1 cellular context compared by ENCODE assay signal in the genomic region with DNA sequence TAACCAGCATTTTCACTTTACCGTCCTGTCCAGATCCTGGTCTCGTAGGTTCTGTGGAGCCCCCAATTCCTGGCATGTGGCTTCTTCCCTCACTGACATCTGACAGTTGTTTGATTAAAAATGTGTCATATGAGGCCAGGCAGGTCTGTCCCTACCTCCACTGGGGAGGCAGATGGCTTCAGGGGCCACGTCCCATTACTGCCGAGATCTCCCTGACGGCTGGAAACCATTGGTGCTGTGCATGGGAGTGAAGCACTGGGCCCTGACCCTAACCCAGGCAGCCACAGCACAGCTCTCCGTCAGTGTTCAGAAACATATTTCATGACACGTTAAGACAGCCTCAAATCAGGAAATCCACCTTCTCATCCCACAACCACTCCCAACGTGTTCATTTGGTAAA.
TF ChIP-seq lines count a peak whose summit lies in the region.

No MANE protein-coding gene starts in this region.

TF ChIP-seq in H1, 55 proteins besides CTCF, POLR2A, EP300 and RAD21:
- TF ChIP-seq, protein P1, sequence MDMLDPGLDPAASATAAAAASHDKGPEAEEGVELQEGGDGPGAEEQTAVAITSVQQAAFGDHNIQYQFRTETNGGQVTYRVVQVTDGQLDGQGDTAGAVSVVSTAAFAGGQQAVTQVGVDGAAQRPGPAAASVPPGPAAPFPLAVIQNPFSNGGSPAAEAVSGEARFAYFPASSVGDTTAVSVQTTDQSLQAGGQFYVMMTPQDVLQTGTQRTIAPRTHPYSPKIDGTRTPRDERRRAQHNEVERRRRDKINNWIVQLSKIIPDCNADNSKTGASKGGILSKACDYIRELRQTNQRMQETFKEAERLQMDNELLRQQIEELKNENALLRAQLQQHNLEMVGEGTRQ (IDR thresholded peaks at IDR 0.05; ENCODE audit: low read length), result no peak
- no peak for TF ChIP-seq CBX5 (IDR thresholded peaks at IDR 0.05; ENCODE audit: low read depth, low read length)
- TF ChIP-seq SIN3A (conservative IDR thresholded peaks at IDR 0.05 in 1 of 2, IDR thresholded peaks at IDR 0.05 in 1 of 2; ENCODE audit: low read depth in 1 of 2, low read length in 2 of 2), result no peak
- TF ChIP-seq SIRT6 (IDR thresholded peaks at IDR 0.05; ENCODE audit: low read length), result no peak
- no peak for TF ChIP-seq SUZ12 (IDR thresholded peaks at IDR 0.05; ENCODE audit: low read length)
- no peak for TF ChIP-seq CBX8 (IDR thresholded peaks at IDR 0.05; ENCODE audit: borderline replicate concordance, low read depth, low read length)
- no peak for TF ChIP-seq KDM4A (IDR thresholded peaks at IDR 0.05; ENCODE audit: low read depth, low read length, severe bottlenecking)
- TF ChIP-seq POU5F1 (IDR thresholded peaks at IDR 0.05; ENCODE audit: low read depth, low read length), result no peak
- TF ChIP-seq CHD2 (IDR thresholded peaks at IDR 0.05; ENCODE audit: low read length), result no peak
- TF ChIP-seq CEBPB (IDR thresholded peaks at IDR 0.05; ENCODE audit: low read depth, low read length), result no peak
- TF ChIP-seq, protein P2, sequence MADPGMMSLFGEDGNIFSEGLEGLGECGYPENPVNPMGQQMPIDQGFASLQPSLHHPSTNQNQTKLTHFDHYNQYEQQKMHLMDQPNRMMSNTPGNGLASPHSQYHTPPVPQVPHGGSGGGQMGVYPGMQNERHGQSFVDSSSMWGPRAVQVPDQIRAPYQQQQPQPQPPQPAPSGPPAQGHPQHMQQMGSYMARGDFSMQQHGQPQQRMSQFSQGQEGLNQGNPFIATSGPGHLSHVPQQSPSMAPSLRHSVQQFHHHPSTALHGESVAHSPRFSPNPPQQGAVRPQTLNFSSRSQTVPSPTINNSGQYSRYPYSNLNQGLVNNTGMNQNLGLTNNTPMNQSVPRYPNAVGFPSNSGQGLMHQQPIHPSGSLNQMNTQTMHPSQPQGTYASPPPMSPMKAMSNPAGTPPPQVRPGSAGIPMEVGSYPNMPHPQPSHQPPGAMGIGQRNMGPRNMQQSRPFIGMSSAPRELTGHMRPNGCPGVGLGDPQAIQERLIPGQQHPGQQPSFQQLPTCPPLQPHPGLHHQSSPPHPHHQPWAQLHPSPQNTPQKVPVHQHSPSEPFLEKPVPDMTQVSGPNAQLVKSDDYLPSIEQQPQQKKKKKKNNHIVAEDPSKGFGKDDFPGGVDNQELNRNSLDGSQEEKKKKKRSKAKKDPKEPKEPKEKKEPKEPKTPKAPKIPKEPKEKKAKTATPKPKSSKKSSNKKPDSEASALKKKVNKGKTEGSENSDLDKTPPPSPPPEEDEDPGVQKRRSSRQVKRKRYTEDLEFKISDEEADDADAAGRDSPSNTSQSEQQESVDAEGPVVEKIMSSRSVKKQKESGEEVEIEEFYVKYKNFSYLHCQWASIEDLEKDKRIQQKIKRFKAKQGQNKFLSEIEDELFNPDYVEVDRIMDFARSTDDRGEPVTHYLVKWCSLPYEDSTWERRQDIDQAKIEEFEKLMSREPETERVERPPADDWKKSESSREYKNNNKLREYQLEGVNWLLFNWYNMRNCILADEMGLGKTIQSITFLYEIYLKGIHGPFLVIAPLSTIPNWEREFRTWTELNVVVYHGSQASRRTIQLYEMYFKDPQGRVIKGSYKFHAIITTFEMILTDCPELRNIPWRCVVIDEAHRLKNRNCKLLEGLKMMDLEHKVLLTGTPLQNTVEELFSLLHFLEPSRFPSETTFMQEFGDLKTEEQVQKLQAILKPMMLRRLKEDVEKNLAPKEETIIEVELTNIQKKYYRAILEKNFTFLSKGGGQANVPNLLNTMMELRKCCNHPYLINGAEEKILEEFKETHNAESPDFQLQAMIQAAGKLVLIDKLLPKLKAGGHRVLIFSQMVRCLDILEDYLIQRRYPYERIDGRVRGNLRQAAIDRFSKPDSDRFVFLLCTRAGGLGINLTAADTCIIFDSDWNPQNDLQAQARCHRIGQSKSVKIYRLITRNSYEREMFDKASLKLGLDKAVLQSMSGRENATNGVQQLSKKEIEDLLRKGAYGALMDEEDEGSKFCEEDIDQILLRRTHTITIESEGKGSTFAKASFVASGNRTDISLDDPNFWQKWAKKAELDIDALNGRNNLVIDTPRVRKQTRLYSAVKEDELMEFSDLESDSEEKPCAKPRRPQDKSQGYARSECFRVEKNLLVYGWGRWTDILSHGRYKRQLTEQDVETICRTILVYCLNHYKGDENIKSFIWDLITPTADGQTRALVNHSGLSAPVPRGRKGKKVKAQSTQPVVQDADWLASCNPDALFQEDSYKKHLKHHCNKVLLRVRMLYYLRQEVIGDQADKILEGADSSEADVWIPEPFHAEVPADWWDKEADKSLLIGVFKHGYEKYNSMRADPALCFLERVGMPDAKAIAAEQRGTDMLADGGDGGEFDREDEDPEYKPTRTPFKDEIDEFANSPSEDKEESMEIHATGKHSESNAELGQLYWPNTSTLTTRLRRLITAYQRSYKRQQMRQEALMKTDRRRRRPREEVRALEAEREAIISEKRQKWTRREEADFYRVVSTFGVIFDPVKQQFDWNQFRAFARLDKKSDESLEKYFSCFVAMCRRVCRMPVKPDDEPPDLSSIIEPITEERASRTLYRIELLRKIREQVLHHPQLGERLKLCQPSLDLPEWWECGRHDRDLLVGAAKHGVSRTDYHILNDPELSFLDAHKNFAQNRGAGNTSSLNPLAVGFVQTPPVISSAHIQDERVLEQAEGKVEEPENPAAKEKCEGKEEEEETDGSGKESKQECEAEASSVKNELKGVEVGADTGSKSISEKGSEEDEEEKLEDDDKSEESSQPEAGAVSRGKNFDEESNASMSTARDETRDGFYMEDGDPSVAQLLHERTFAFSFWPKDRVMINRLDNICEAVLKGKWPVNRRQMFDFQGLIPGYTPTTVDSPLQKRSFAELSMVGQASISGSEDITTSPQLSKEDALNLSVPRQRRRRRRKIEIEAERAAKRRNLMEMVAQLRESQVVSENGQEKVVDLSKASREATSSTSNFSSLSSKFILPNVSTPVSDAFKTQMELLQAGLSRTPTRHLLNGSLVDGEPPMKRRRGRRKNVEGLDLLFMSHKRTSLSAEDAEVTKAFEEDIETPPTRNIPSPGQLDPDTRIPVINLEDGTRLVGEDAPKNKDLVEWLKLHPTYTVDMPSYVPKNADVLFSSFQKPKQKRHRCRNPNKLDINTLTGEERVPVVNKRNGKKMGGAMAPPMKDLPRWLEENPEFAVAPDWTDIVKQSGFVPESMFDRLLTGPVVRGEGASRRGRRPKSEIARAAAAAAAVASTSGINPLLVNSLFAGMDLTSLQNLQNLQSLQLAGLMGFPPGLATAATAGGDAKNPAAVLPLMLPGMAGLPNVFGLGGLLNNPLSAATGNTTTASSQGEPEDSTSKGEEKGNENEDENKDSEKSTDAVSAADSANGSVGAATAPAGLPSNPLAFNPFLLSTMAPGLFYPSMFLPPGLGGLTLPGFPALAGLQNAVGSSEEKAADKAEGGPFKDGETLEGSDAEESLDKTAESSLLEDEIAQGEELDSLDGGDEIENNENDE (IDR thresholded peaks at IDR 0.05; ENCODE audit: insufficient replicate concordance, low read length), result no peak
- TF ChIP-seq GABPA (IDR thresholded peaks at IDR 0.05; ENCODE audit: borderline replicate concordance, insufficient read depth, low read length), result no peak
- TF ChIP-seq YY1 (IDR thresholded peaks at IDR 0.05; ENCODE audit: low read depth, low read length), result no peak
- no peak for TF ChIP-seq SIX5 (IDR thresholded peaks at IDR 0.05; ENCODE audit: low read depth, low read length)
